16 cellular contexts compared by ENCODE assay signal in the genomic region with DNA sequence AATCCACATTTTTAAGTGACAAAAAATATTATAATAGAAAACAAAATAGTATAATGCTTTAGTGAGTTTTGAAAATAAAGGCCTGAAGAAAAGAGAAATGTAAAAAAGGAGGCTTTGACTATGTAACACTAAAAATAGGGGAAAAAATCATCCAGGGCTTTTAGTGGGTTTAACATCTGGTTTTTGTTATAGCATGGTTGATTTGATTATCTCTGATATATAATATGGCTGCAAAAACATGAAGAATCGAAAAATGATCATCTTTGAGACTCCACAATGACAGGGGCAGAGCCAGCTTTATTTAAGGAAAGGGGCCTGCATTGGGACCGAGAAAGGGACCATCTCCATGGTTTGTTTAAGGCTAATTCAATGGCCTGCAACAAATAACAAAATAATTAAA.
DNase-seq lines count a peak whose midpoint lies in the region; TF ChIP-seq lines count a peak whose summit lies in the region.
"Had no signal": no experiment of that assay in that cellular context is flagged by ENCODE, and none has a peak within 500 bp of the region (broad histone marks: within the 10 kb centered on the region; RNA-seq: fewer than 3 reads in every experiment).

No MANE protein-coding gene starts in this region.

- H3K9me3 Mint-ChIP-seq in endothelial cell (ENCODE audit: unreplicated experiment) = peaks cover 4% of the 10 kb centered on the region
- peaks cover 0 to 2% (median under 1%) of the 10 kb centered on the region in 6 donors for H3K9me3 Mint-ChIP-seq in immature natural killer cell
- H3K9me3 Mint-ChIP-seq in activated naive CD4-positive, alpha-beta T cell treated with anti-CD3 and anti-CD28 coated beads, Interleukin-2, amount 10 ng/mL, durations not matched to agents 7 days and 5 days = no peaks in the 10 kb centered on the region

- peak overlapping the region; percentile 62 for H3K4me2 ChIP-seq in Loucy (ENCODE audit: low read depth, low read length, poor library complexity, severe bottlenecking)
- H3K4me2 ChIP-seq: BLaER1, GM23338 had no signal

- peak overlapping the region; percentile 73 for H3K27ac Mint-ChIP-seq in endothelial cell (ENCODE audit: unreplicated experiment)
- no peak overlapping the region for H3K27ac Mint-ChIP-seq in immature natural killer cell
- no peak overlapping the region for H3K27ac Mint-ChIP-seq in activated naive CD4-positive, alpha-beta T cell treated with anti-CD3 and anti-CD28 coated beads, Interleukin-2, amount 10 ng/mL, durations not matched to agents 7 days and 5 days
- H3K27ac Mint-ChIP-seq: CD14-positive monocyte; CD4-positive, alpha-beta memory T cell; GM23338 had no signal

- no peaks in the 10 kb centered on the region for H3K27me3 ChIP-seq in Loucy (ENCODE audit: insufficient read depth, low read length, poor library complexity, severe bottlenecking)
- H3K27me3 ChIP-seq: BLaER1 had no signal

- H3K36me3 Mint-ChIP-seq in endothelial cell (ENCODE audit: low read depth, unreplicated experiment) = no peaks in the 10 kb centered on the region
- H3K36me3 Mint-ChIP-seq in immature natural killer cell = no peaks in the 10 kb centered on the region
- no peaks in the 10 kb centered on the region for H3K36me3 Mint-ChIP-seq in activated naive CD4-positive, alpha-beta T cell treated with anti-CD3 and anti-CD28 coated beads, Interleukin-2, amount 10 ng/mL, durations not matched to agents 7 days and 5 days
- H3K36me3 Mint-ChIP-seq: CD14-positive monocyte; CD4-positive, alpha-beta memory T cell had no signal

- peaks cover 57% of the 10 kb centered on the region for H3K4me1 Mint-ChIP-seq in endothelial cell (ENCODE audit: unreplicated experiment)
- H3K4me1 Mint-ChIP-seq in immature natural killer cell = peaks cover 2 to 13% of the 10 kb centered on the region in 2 donors
- H3K4me1 Mint-ChIP-seq in activated naive CD4-positive, alpha-beta T cell treated with anti-CD3 and anti-CD28 coated beads, Interleukin-2, amount 10 ng/mL, durations not matched to agents 7 days and 5 days = no peaks in the 10 kb centered on the region
- H3K4me1 Mint-ChIP-seq: CD14-positive monocyte; CD4-positive, alpha-beta memory T cell had no signal

- H3K27me3 Mint-ChIP-seq in endothelial cell (ENCODE audit: unreplicated experiment) = peaks cover 2% of the 10 kb centered on the region
- H3K27me3 Mint-ChIP-seq in immature natural killer cell (ENCODE audit: low read depth in 3 of 3) = peaks cover 0 to 2% (median 0%) of the 10 kb centered on the region in 3 donors
- no peaks in the 10 kb centered on the region for H3K27me3 Mint-ChIP-seq in activated naive CD4-positive, alpha-beta T cell treated with anti-CD3 and anti-CD28 coated beads, Interleukin-2, amount 10 ng/mL, durations not matched to agents 7 days and 5 days

- H3K36me3 ChIP-seq in Loucy (ENCODE audit: insufficient read depth, low read length) (no peaks in the 10 kb centered on the region), SK-N-MC (ENCODE audit: insufficient read depth, low read length) (no peaks in the 10 kb centered on the region)
- H3K36me3 ChIP-seq: BLaER1 had no signal

- no peaks in the 10 kb centered on the region for H4K20me1 ChIP-seq in Loucy (ENCODE audit: insufficient read depth, low read length, poor library complexity, severe bottlenecking)
- H4K20me1 ChIP-seq: BLaER1 had no signal

- DNase-seq in SK-N-MC (ENCODE audit: low read depth, low spot score) = no peak
- no peak for DNase-seq in endothelial cell (ENCODE audit: low spot score)
- no peak for DNase-seq in NCI-H1417 treated with DMSO at 0.1 percent for 48 hours (lab: John Stamatoyannopoulos, UW)
- no peak for DNase-seq in immature natural killer cell
- no peak for DNase-seq in KG1 (lab: John Stamatoyannopoulos, UW)
- DNase-seq in activated naive CD4-positive, alpha-beta T cell treated with anti-CD3 and anti-CD28 coated beads, Interleukin-2, amount 10 ng/mL, durations not matched to agents 7 days and 5 days = no peak
- DNase-seq: 8988T; CD4-positive, alpha-beta memory T cell; DMS153; DMS79 treated with DMSO at 0.1 percent for 48 hours; GF-D8; HCEC 1CT had no signal

- H3K9ac ChIP-seq in Loucy (ENCODE audit: low read depth, low read length, poor library complexity, severe bottlenecking) = no peak overlapping the region
- H3K9ac ChIP-seq in SK-N-MC (ENCODE audit: insufficient read length) = no peak overlapping the region
- H3K9ac ChIP-seq: BLaER1 had no signal

- H3K9me3 ChIP-seq in Loucy (ENCODE audit: insufficient read depth, low read depth, low read length) = no peaks in the 10 kb centered on the region
- no peaks in the 10 kb centered on the region for H3K9me3 ChIP-seq in SK-N-MC (ENCODE audit: low read depth, low read length)

- H3K4me3 Mint-ChIP-seq in endothelial cell (ENCODE audit: unreplicated experiment) (no peak overlapping the region), immature natural killer cell (no peak overlapping the region)
- H3K4me3 Mint-ChIP-seq in activated naive CD4-positive, alpha-beta T cell treated with anti-CD3 and anti-CD28 coated beads, Interleukin-2, amount 10 ng/mL, durations not matched to agents 7 days and 5 days = no peak overlapping the region
- H3K4me3 Mint-ChIP-seq: CD14-positive monocyte; CD4-positive, alpha-beta memory T cell; GM23338 had no signal

- H3F3A ChIP-seq in Loucy (ENCODE audit: low read depth) = no peaks in the 10 kb centered on the region

- H3K79me2 ChIP-seq in Loucy (ENCODE audit: insufficient read depth, low read length) = no peaks in the 10 kb centered on the region

- H3K4me3 ChIP-seq in Loucy (ENCODE audit: low read length, poor library complexity, severe bottlenecking) = no peak overlapping the region
- peak overlapping the region; percentile 34; the same call in 1 of the 2 replicates for H3K4me3 ChIP-seq in SK-N-MC
- H3K4me3 ChIP-seq: BLaER1, GM23338 had no signal

- H3K4me1 ChIP-seq in Loucy (ENCODE audit: insufficient read depth, low read length, poor library complexity, severe bottlenecking) = peaks cover 19% of the 10 kb centered on the region

- H3K27ac ChIP-seq in SK-N-MC = peak overlapping the region; percentile 47; the same call in 1 of the 2 replicates
- H3K27ac ChIP-seq: BLaER1 had no signal

- no peak overlapping the region for H2AFZ ChIP-seq in Loucy (ENCODE audit: low read length)
- H2AFZ ChIP-seq: GM23338 had no signal

- TF ChIP-seq CTCF in Loucy (conservative IDR thresholded peaks at IDR 0.05; ENCODE audit: low read length) = no peak
- TF ChIP-seq CTCF in endothelial cell (IDR thresholded peaks at IDR 0.05; ENCODE audit: unreplicated experiment) = no peak

- CTCF ChIA-PET in activated naive CD4-positive, alpha-beta T cell treated with anti-CD3 and anti-CD28 coated beads, Interleukin-2, amount 10 ng/mL, durations not matched to agents 7 days and 5 days (lab: Charles Lee) = no interaction called here

- no peaks in the 10 kb centered on the region for H3K9me2 ChIP-seq in Loucy (replicated peaks; ENCODE audit: low read depth, low read length)
